In genomic region chr1:219415915-219416314, GRCh38 we compare ENCODE assay signal across 16 cellular contexts.
"Had no signal": no experiment of that assay in that cellular context is flagged by ENCODE, and none has a peak within 500 bp of the region (broad histone marks: within the 10 kb centered on the region; RNA-seq: fewer than 3 reads in every experiment).

No MANE protein-coding gene starts in this region.

- H3K4me1 ChIP-seq: colonic mucosa, foreskin keratinocyte, gastroesophageal sphincter had no signal

- H3K9me3 ChIP-seq: colonic mucosa, esophagus muscularis mucosa, esophagus squamous epithelium, gastrocnemius medialis, gastroesophageal sphincter, heart left ventricle, heart right ventricle had no signal

- H3K4me3 ChIP-seq: colonic mucosa, coronary artery, dorsolateral prefrontal cortex, esophagus muscularis mucosa, esophagus squamous epithelium, gastrocnemius medialis, gastroesophageal sphincter, heart left ventricle, heart right ventricle had no signal

- DNase-seq: cortex of kidney; effector CD8-positive, alpha-beta T cell; esophagus squamous epithelium had no signal

- H3K27ac ChIP-seq: colonic mucosa, coronary artery, dorsolateral prefrontal cortex, epithelial cell of prostate, esophagus muscularis mucosa, esophagus squamous epithelium, foreskin keratinocyte, gastrocnemius medialis, gastroesophageal sphincter, heart left ventricle, heart right ventricle had no signal

- FAIRE-seq: colon, endometrium, frontal cortex had no signal

- H3K36me3 ChIP-seq: colonic mucosa, esophagus muscularis mucosa, esophagus squamous epithelium, gastrocnemius medialis, gastroesophageal sphincter, heart left ventricle, heart right ventricle had no signal

- H3K27me3 ChIP-seq: colonic mucosa, dorsolateral prefrontal cortex, esophagus muscularis mucosa, esophagus squamous epithelium, gastrocnemius medialis, gastroesophageal sphincter, heart left ventricle, heart right ventricle had no signal
